In the genomic region with DNA sequence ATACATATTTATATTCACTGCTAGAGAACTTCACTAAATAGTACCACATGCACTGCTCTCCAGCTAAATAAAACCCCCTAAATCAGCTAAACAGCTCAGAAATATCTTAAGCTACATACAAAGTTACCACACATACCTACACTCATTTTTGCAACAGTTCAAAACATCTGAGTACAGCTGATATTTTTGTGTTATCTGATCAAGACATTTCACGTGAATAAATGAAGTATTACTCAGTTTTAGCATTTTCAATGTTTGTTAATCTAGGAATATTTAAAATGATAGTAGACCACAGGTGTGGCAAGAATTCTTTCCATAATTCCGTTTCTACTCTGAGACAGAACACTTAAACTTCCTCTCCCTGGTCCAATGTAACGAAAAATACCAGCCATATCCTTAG, we compare ENCODE assay signal across 30 cellular contexts.
"Had no signal": no experiment of that assay in that cellular context is flagged by ENCODE, and none has a peak within 500 bp of the region (broad histone marks: within the 10 kb centered on the region; RNA-seq: fewer than 3 reads in every experiment).

No MANE protein-coding gene starts in this region.

- H3K36me3 ChIP-seq: adrenal gland, ascending aorta, brain microvascular endothelial cell, esophagus squamous epithelium, gastroesophageal sphincter, heart right ventricle, WERI-Rb-1 had no signal

- FAIRE-seq: bronchial epithelial cell had no signal

- H3K4me1 ChIP-seq: ascending aorta, esophagus squamous epithelium, gastroesophageal sphincter had no signal

- H3K27ac ChIP-seq: adrenal gland, ascending aorta, brain microvascular endothelial cell, esophagus squamous epithelium, gastroesophageal sphincter, heart right ventricle, WERI-Rb-1 had no signal

- DNase-seq: activated B cell treated with CpG ODN at 0.5 μM for 24 hours; activated CD4-positive, alpha-beta memory T cell treated with anti-CD3 and anti-CD28 coated beads for 36 hours; activated CD4-positive, alpha-beta T cell treated with anti-CD3 and anti-CD28 coated beads for 36 hours; activated CD4-positive, alpha-beta T cell treated with anti-CD3 and anti-CD28 coated beads, Interleukin-2, amount 10 ng/mL, durations not matched to agents 24 days and 14 days; activated CD8-positive, alpha-beta memory T cell treated with anti-CD3 and anti-CD28 coated beads, Interleukin-2, amount 10 ng/mL, durations not matched to agents 7 days and 5 days; activated CD8-positive, alpha-beta memory T cell treated with anti-CD3 and anti-CD28 coated beads, Interleukin-2, amount 50 U/mL, for 4 hours; activated CD8-positive, alpha-beta T cell treated with anti-CD3 and anti-CD28 coated beads, Interleukin-2, amount 10 ng/mL, durations not matched to agents 7 days and 5 days; activated effector memory CD4-positive, alpha-beta T cell treated with anti-CD3 and anti-CD28 coated beads, Interleukin-2, amount 50 U/mL, for 16 hours; activated naive CD4-positive, alpha-beta T cell treated with anti-CD3 and anti-CD28 coated beads for 36 hours; activated naive CD8-positive, alpha-beta T cell treated with anti-CD3 and anti-CD28 coated beads for 36 hours; activated naive CD8-positive, alpha-beta T cell treated with anti-CD3 and anti-CD28 coated beads, Interleukin-2, amount 50 U/mL, for 24 hours; activated T-cell treated with anti-CD3 and anti-CD28 coated beads, Interleukin-2, amount 50 U/mL, for 1 hour; activated T-cell treated with anti-CD3 and anti-CD28 coated beads, Interleukin-2, amount 50 U/mL, for 48 hours; adrenal gland; brain microvascular endothelial cell; cortex of kidney; dermis blood vessel endothelial cell; effector CD4-positive, alpha-beta T cell; effector memory CD8-positive, alpha-beta T cell; esophagus squamous epithelium; foreskin melanocyte; heart right ventricle; T-helper 1 cell; T-helper 17 cell; T1000; WERI-Rb-1 had no signal

- H3K27me3 ChIP-seq: adrenal gland, ascending aorta, brain microvascular endothelial cell, esophagus squamous epithelium, gastroesophageal sphincter, heart right ventricle had no signal

- ATAC-seq: activated CD4-positive, alpha-beta T cell treated with anti-CD3 and anti-CD28 coated beads for 36 hours; activated CD4-positive, CD25-positive, alpha-beta regulatory T cell treated with anti-CD3 and anti-CD28 coated beads, Interleukin-2, amount 50 U/mL, for 24 hours; activated CD8-positive, alpha-beta memory T cell treated with anti-CD3 and anti-CD28 coated beads, Interleukin-2, amount 10 ng/mL, durations not matched to agents 7 days and 5 days; activated CD8-positive, alpha-beta T cell treated with anti-CD3 and anti-CD28 coated beads, Interleukin-2, amount 10 ng/mL, durations not matched to agents 7 days and 5 days; activated naive CD8-positive, alpha-beta T cell treated with anti-CD3 and anti-CD28 coated beads, Interleukin-2, amount 50 U/mL, for 24 hours; effector memory CD8-positive, alpha-beta T cell; gastroesophageal sphincter; heart right ventricle; T-helper 17 cell had no signal

- H3K9me3 ChIP-seq: adrenal gland, ascending aorta, esophagus squamous epithelium, gastroesophageal sphincter had no signal

- H3K4me3 ChIP-seq: adrenal gland, ascending aorta, esophagus squamous epithelium, gastroesophageal sphincter, heart right ventricle had no signal
